In the genomic region with DNA sequence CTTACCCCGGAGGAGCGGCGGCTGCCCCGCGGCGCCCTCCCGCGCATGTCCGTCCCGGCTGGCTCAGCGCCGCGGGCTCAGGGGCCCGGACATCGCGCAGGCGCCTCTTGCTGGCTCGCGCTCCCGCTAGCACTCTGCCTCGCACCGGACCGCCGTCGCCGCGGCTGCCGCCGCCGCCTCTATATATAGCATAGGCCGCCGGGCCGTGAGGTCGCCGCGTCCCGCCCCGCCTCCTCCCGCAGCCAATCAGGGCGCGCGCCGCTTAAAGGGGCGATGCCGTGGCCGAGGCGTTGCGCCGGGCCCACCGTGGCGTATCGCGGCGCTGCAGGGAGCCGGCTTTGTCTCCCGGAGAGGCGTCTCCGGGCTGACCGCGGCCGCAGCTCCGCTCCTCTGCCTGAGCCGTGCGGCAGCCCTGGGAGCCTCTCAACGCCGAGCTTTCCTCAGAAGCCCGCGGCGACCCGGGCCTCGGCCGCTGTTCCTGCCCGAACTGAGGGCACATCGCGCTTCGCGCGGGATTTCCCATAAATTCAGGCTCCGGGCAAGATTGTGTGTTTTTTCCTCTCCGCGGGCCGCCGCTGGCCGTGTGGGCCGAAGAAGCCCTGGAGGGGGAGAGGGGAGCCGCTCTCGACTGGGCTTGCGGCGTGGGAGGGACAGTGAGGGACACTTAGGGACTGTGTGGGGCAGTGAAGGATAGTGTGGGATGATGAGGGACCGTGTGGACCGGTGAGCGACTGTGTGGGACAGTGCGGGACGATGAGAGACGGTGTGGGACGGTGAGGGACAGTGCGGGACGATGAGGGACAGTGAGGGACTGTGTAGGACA, we compare ENCODE assay signal across 8 cellular contexts. TPM values are rescaled to one million over a fixed set of nuclear protein-coding genes. Genes with fewer than 3 reads are reported as not detected.
A peak's percentile ranks its signal among the peaks of the same experiment; 100 is the strongest.
DNase-seq lines count a peak whose midpoint lies in the region; TF ChIP-seq lines count a peak whose summit lies in the region.

A gene with protein sequence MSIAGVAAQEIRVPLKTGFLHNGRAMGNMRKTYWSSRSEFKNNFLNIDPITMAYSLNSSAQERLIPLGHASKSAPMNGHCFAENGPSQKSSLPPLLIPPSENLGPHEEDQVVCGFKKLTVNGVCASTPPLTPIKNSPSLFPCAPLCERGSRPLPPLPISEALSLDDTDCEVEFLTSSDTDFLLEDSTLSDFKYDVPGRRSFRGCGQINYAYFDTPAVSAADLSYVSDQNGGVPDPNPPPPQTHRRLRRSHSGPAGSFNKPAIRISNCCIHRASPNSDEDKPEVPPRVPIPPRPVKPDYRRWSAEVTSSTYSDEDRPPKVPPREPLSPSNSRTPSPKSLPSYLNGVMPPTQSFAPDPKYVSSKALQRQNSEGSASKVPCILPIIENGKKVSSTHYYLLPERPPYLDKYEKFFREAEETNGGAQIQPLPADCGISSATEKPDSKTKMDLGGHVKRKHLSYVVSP (minus strand): TSS at position 157 of the 823 bp plus-strand sequence. CDS start 10,690 bp downstream, outside the sequence.

- 6 to 10% methylated on average over 71 to 84 of the region's 98 CpGs for WGBS in GM23248 (ENCODE audit: low coverage in 1 of 2, low lambda C conversion rate in 2 of 2, missing lambda C conversion rate in 2 of 2), 2 experiments
- WGBS in adrenal gland, 4 donors, result 5 to 19% (median 10%) methylated on average over 14 to 98 of the region's 98 CpGs
- 6% methylated on average over 98 of the region's 98 CpGs for WGBS in thymus

- DNase-seq in DMS53 treated with DMSO at 0.1 percent for 48 hours (lab: John Stamatoyannopoulos, UW; ENCODE audit: unreplicated experiment) (peak; percentile 87), GM23248 (peak; percentile 97), MM.1S (peak; percentile 83), SW 1271 (lab: John Stamatoyannopoulos, UW) (peak; percentile 46 to 81), adrenal gland (peak; percentile 93 to 97 (median 94)), cardiac muscle cell (ENCODE audit: low read depth in 1 of 2, low spot score in 1 of 2) (peak; percentile 97 to 98)

- H3K9me3 ChIP-seq in GM23248 (ENCODE audit: low read depth) (no peaks in the 10 kb centered on the region), MM.1S (replicated peaks; ENCODE audit: insufficient read depth, low read length) (no peaks in the 10 kb centered on the region), adrenal gland (replicated peaks in 1 of 3) (no peaks in the 10 kb centered on the region), cardiac muscle cell (ENCODE audit: low read depth) (no peaks in the 10 kb centered on the region), parathyroid adenoma (ENCODE audit: control insufficient read depth, low read length) (no peaks in the 10 kb centered on the region), thymus (ENCODE audit: control insufficient read depth) (no peaks in the 10 kb centered on the region)

- no peak for TF ChIP-seq CTCF in MM.1S (IDR thresholded peaks at IDR 0.05; ENCODE audit: low read length)
- peak in 1 of 6 experiments; percentile 15 for TF ChIP-seq CTCF in adrenal gland (IDR thresholded peaks at IDR 0.05)
- TF ChIP-seq CTCF in cardiac muscle cell (IDR thresholded peaks at IDR 0.05; ENCODE audit: low read depth, low read length), result no peak
- TF ChIP-seq CTCF in parathyroid adenoma (IDR thresholded peaks at IDR 0.05), result no peak

- H2AFZ ChIP-seq in GM23248 (peak within 1 kb of the TSS; percentile 77), MM.1S (ENCODE audit: low read length) (no peak within 1 kb of the TSS), parathyroid adenoma (peak within 1 kb of the TSS; percentile 86)

- H3K4me3 ChIP-seq in GM23248 (peak within 1 kb of the TSS; percentile 80), MM.1S (ENCODE audit: low read length) (peak within 1 kb of the TSS; percentile 28; the same call in 1 of the 2 replicates), adrenal gland (peak within 1 kb of the TSS; percentile 31 to 97 (median 56)), cardiac muscle cell (peak within 1 kb of the TSS; percentile 93), parathyroid adenoma (ENCODE audit: low read depth, low read length) (peak within 1 kb of the TSS; percentile 68), thymus (ENCODE audit: low read length) (peak within 1 kb of the TSS; percentile 58)

- peak; percentile 99 to 100 for TF ChIP-seq POLR2A in adrenal gland (IDR thresholded peaks at IDR 0.05)

- intact Hi-C loops in adrenal gland (cut with DNase I), result loop anchor here (5.0 to 10.0 kb wide), 2 partner anchors 288 to 291 kb away; a partner anchor contains a TSS

- H3K36me3 ChIP-seq in GM23248 (ENCODE audit: low read depth) (no peaks in the 10 kb centered on the region), MM.1S (replicated peaks; ENCODE audit: insufficient read depth, low read length) (no peaks in the 10 kb centered on the region), adrenal gland (replicated peaks in 1 of 2) (no peaks in the 10 kb centered on the region), cardiac muscle cell (no peaks in the 10 kb centered on the region), parathyroid adenoma (ENCODE audit: control insufficient read depth, insufficient read depth, low read length) (no peaks in the 10 kb centered on the region), thymus (ENCODE audit: control insufficient read depth, insufficient read depth) (no peaks in the 10 kb centered on the region)

- H3K79me2 ChIP-seq in GM23248 (ENCODE audit: insufficient read depth) (peaks cover 46% of the 10 kb centered on the region), MM.1S (ENCODE audit: low read length) (no peaks in the 10 kb centered on the region), parathyroid adenoma (peaks cover 5% of the 10 kb centered on the region)

- peak within 1 kb of the TSS; percentile 85 for H3K27ac ChIP-seq in GM23248
- H3K27ac ChIP-seq in MM.1S (ENCODE audit: low read length), result no peak within 1 kb of the TSS
- peak within 1 kb of the TSS; percentile 16 to 95 (median 84) for H3K27ac ChIP-seq in adrenal gland
- H3K27ac ChIP-seq in cardiac muscle cell, result peak within 1 kb of the TSS; percentile 91
- H3K27ac ChIP-seq in parathyroid adenoma, result peak within 1 kb of the TSS; percentile 94
- peak within 1 kb of the TSS; percentile 58 for H3K27ac ChIP-seq in thymus (ENCODE audit: low read depth)

- H3K4me2 ChIP-seq in GM23248 (ENCODE audit: unreplicated experiment) (peak within 1 kb of the TSS; percentile 92), MM.1S (ENCODE audit: low read depth, low read length) (peak within 1 kb of the TSS; percentile 35; the same call in 1 of the 2 replicates), parathyroid adenoma (ENCODE audit: low read length) (peak within 1 kb of the TSS; percentile 86)

- H3K4me1 ChIP-seq in GM23248 (ENCODE audit: insufficient read depth) (peaks cover 48% of the 10 kb centered on the region), MM.1S (ENCODE audit: low read length) (no peaks in the 10 kb centered on the region), adrenal gland (replicated peaks in 1 of 2) (peaks cover 23 to 48% of the 10 kb centered on the region in 2 donors), cardiac muscle cell (ENCODE audit: low read depth) (no peaks in the 10 kb centered on the region), parathyroid adenoma (peaks cover 6% of the 10 kb centered on the region), thymus (ENCODE audit: control insufficient read depth, insufficient read depth, low read length) (no peaks in the 10 kb centered on the region)

- H3K9ac ChIP-seq in GM23248 (peak within 1 kb of the TSS; percentile 83), MM.1S (ENCODE audit: low read length) (no peak within 1 kb of the TSS), parathyroid adenoma (peak within 1 kb of the TSS; percentile 80)

- H3F3A ChIP-seq in GM23248 (ENCODE audit: insufficient read depth), result peaks cover 44% of the 10 kb centered on the region
- H3F3A ChIP-seq in MM.1S (ENCODE audit: insufficient read depth, low read length), result no peaks in the 10 kb centered on the region

- in situ Hi-C loops in GM23248 (cut with MboI), result loop anchor here (25.0 kb wide), 1 partner anchor 211 kb away; no protein-coding TSS in a partner anchor

- H3K9me2 ChIP-seq in GM23248 (ENCODE audit: insufficient read depth) (no peaks in the 10 kb centered on the region), MM.1S (replicated peaks; ENCODE audit: insufficient read depth, low read length) (no peaks in the 10 kb centered on the region)

- H3K27me3 ChIP-seq in GM23248 (replicated peaks; ENCODE audit: insufficient read depth), result no peaks in the 10 kb centered on the region
- peaks cover 20% of the 10 kb centered on the region for H3K27me3 ChIP-seq in MM.1S (replicated peaks; ENCODE audit: insufficient read depth, low read length)
- no peaks in the 10 kb centered on the region for H3K27me3 ChIP-seq in adrenal gland
- no peaks in the 10 kb centered on the region for H3K27me3 ChIP-seq in cardiac muscle cell
- no peaks in the 10 kb centered on the region for H3K27me3 ChIP-seq in parathyroid adenoma (ENCODE audit: control insufficient read depth, insufficient read depth, low read length)
- peaks cover 46% of the 10 kb centered on the region for H3K27me3 ChIP-seq in thymus (ENCODE audit: control insufficient read depth, insufficient read depth)

- H4K20me1 ChIP-seq in GM23248 (ENCODE audit: insufficient read depth) (peaks cover 7% of the 10 kb centered on the region; the same call in 1 of the 2 replicates), MM.1S (ENCODE audit: insufficient read depth, low read length) (no peaks in the 10 kb centered on the region)

RNA-seq across cellular contexts. Expression of the gene that starts here (rescaled TPM):
- total RNA-seq in GM23248 (2014; rRNA removed; shearing (Covaris generic)), result 50.8 and 55.1 TPM in 2 replicates
- 29.7 and 31.3 TPM in 2 replicates for polyA plus RNA-seq in GM23248 (2016; fragmentation: Nextera tagmentation; extraction: Ambion mirVana)
- 10 to 100 TPM; 16.0 to 71.5 (median 29.0) TPM for total RNA-seq in adrenal gland
- polyA plus RNA-seq in adrenal gland, result 10 to 100 TPM; 14.4 to 29.8 (median 16.0) TPM
- total RNA-seq in cardiac muscle cell, result 8.6 and 9.7 TPM in 2 replicates
- polyA plus RNA-seq in cardiac muscle cell, result 7.1 and 8.3 TPM in 2 replicates
- 75.0 TPM for polyA plus RNA-seq in thymus

Comparison
In these comparisons a context has a peak if more than half of its experiments do, and no peak if none do; other contexts are left out.
1. H3K4me2 ChIP-seq: peak in every context shown above with its lines; median percentile 92 in GM23248; 86 in parathyroid adenoma; 35 in MM.1S.
2. H3K4me3 ChIP-seq: peak in every context shown above with its lines; median percentile 93 in cardiac muscle cell; 80 in GM23248; 68 in parathyroid adenoma; 58 in thymus; 56 in adrenal gland; 28 in MM.1S.